14 cellular contexts compared by ENCODE assay signal in genomic region chr10:86664370-86665217, GRCh38. TPM values are rescaled to one million over a fixed set of nuclear protein-coding genes. Genes with fewer than 3 reads are reported as not detected.
A peak's percentile ranks its signal among the peaks of the same experiment; 100 is the strongest.
DNase-seq lines count a peak whose midpoint lies in the region; ATAC-seq, FAIRE-seq and TF ChIP-seq lines count a peak whose summit lies in the region.
"Had no signal": no experiment of that assay in that cellular context is flagged by ENCODE, and none has a peak within 500 bp of the region (broad histone marks: within the 10 kb centered on the region; RNA-seq: fewer than 3 reads in every experiment).

No MANE protein-coding gene starts in this region.

- H3K9me3 Mint-ChIP-seq in brain = no peaks in the 10 kb centered on the region
- H3K9me3 Mint-ChIP-seq in natural killer cell treated with Interleukin-12 subunit alpha and Interleukin-12 subunit beta and Interleukin-15 and Interleukin-18, amount 100 ng/mL, for 72 hours = no peaks in the 10 kb centered on the region
- H3K9me3 Mint-ChIP-seq: activated CD8-positive, alpha-beta T cell treated with anti-CD3 and anti-CD28 coated beads for 36 hours; CD14-positive monocyte had no signal

- no peaks in the 10 kb centered on the region for H3K36me3 Mint-ChIP-seq in brain
- no peaks in the 10 kb centered on the region for H3K36me3 Mint-ChIP-seq in natural killer cell treated with Interleukin-12 subunit alpha and Interleukin-12 subunit beta and Interleukin-15 and Interleukin-18, amount 100 ng/mL, for 72 hours
- H3K36me3 Mint-ChIP-seq: CD14-positive monocyte had no signal

- H3K4me1 Mint-ChIP-seq in brain = peaks cover 60% of the 10 kb centered on the region
- H3K4me1 Mint-ChIP-seq in natural killer cell treated with Interleukin-12 subunit alpha and Interleukin-12 subunit beta and Interleukin-15 and Interleukin-18, amount 100 ng/mL, for 72 hours (ENCODE audit: low read depth in 2 of 2) = no peaks in the 10 kb centered on the region
- H3K4me1 Mint-ChIP-seq: CD14-positive monocyte had no signal

- WGBS in right cardiac atrium = 58% methylated on average over 13 of the region's 13 CpGs

- TF ChIP-seq POLR2A in gastrocnemius medialis (IDR thresholded peaks at IDR 0.05) = no peak

- H3K4me3 ChIP-seq in right cardiac atrium (ENCODE audit: low read length) = no peak overlapping the region
- no peak overlapping the region for H3K4me3 ChIP-seq in gastrocnemius medialis
- H3K4me3 ChIP-seq: colonic mucosa, skin epidermis had no signal

- intact Hi-C loops in right cardiac atrium (cut with DNase I) (no loop called here), gastrocnemius medialis (cut with DNase I; ENCODE audit: low total_unique reads) (loop anchor here (5.0 kb wide), 1 partner anchor 93 kb away; the partner anchor contains the start of gene BMPR1A)

- H3K4me1 ChIP-seq in right cardiac atrium (ENCODE audit: control insufficient read depth, insufficient read depth, low read length) (peaks cover 12% of the 10 kb centered on the region), gastrocnemius medialis (peaks cover 72 to 80% of the 10 kb centered on the region in 2 donors)
- H3K4me1 ChIP-seq: colonic mucosa had no signal

- H3K27me3 ChIP-seq in right cardiac atrium (ENCODE audit: control insufficient read depth, insufficient read depth) = no peaks in the 10 kb centered on the region
- H3K27me3 ChIP-seq in gastrocnemius medialis = no peaks in the 10 kb centered on the region
- H3K27me3 ChIP-seq: colonic mucosa had no signal

- FAIRE-seq in HTR-8/SVneo (lab: Jason Lieb, UNC) = peak; percentile 20

- no peaks in the 10 kb centered on the region for H3K36me3 ChIP-seq in gastrocnemius medialis
- H3K36me3 ChIP-seq: colonic mucosa had no signal

- no peaks in the 10 kb centered on the region for H3K9me3 ChIP-seq in right cardiac atrium (ENCODE audit: control insufficient read depth, low read length)
- H3K9me3 ChIP-seq in gastrocnemius medialis = no peaks in the 10 kb centered on the region
- H3K9me3 ChIP-seq: colonic mucosa had no signal

- H3K27ac ChIP-seq in right cardiac atrium (ENCODE audit: low read length) (peak overlapping the region; percentile 90), gastrocnemius medialis (peak overlapping the region; percentile 98 to 100 (median 99))
- H3K27ac ChIP-seq: colonic mucosa, skin epidermis had no signal

- peak overlapping the region; percentile 56 to 89 (median 83) for H3K27ac Mint-ChIP-seq in brain
- no peak overlapping the region for H3K27ac Mint-ChIP-seq in natural killer cell treated with Interleukin-12 subunit alpha and Interleukin-12 subunit beta and Interleukin-15 and Interleukin-18, amount 100 ng/mL, for 72 hours
- H3K27ac Mint-ChIP-seq: activated CD8-positive, alpha-beta T cell treated with anti-CD3 and anti-CD28 coated beads for 36 hours; CD14-positive monocyte had no signal

- no peak for TF ChIP-seq CTCF in brain (conservative IDR thresholded peaks at IDR 0.05)
- no peak for TF ChIP-seq CTCF in gastrocnemius medialis (IDR thresholded peaks at IDR 0.05 in 4 of 5, conservative IDR thresholded peaks at IDR 0.05 in 1 of 5)

- in situ Hi-C loops in gastrocnemius medialis (cut with MboI; ENCODE audit: low sequenced_read_pairs in 4 of 4) = no loop called here

- H3K4me3 Mint-ChIP-seq in brain = no peak overlapping the region
- H3K4me3 Mint-ChIP-seq in natural killer cell treated with Interleukin-12 subunit alpha and Interleukin-12 subunit beta and Interleukin-15 and Interleukin-18, amount 100 ng/mL, for 72 hours = no peak overlapping the region
- H3K4me3 Mint-ChIP-seq: activated CD8-positive, alpha-beta T cell treated with anti-CD3 and anti-CD28 coated beads for 36 hours; CD14-positive monocyte had no signal

- DNase-seq in HTR-8/SVneo (ENCODE audit: insufficient read length, low spot score) = no peak
- DNase-seq in right cardiac atrium = peak; percentile 60 to 85 (median 82)
- DNase-seq in gastrocnemius medialis = peak in 1 of 2 donors; percentile 53
- no peak for DNase-seq in NCI-H187 treated with DMSO at 0.1 percent for 48 hours (lab: John Stamatoyannopoulos, UW)
- DNase-seq in natural killer cell treated with Interleukin-12 subunit alpha and Interleukin-12 subunit beta and Interleukin-15 and Interleukin-18, amount 100 ng/mL, for 72 hours (ENCODE audit: low spot score) = no peak
- DNase-seq: activated CD8-positive, alpha-beta T cell treated with anti-CD3 and anti-CD28 coated beads for 36 hours; colonic mucosa; EL; stimulated activated naive CD4-positive, alpha-beta T cell treated with Interleukin-2 at 50 U/mL for 16 hours had no signal

- peaks cover 4% of the 10 kb centered on the region for H3K27me3 Mint-ChIP-seq in brain
- no peaks in the 10 kb centered on the region for H3K27me3 Mint-ChIP-seq in natural killer cell treated with Interleukin-12 subunit alpha and Interleukin-12 subunit beta and Interleukin-15 and Interleukin-18, amount 100 ng/mL, for 72 hours
- H3K27me3 Mint-ChIP-seq: activated CD8-positive, alpha-beta T cell treated with anti-CD3 and anti-CD28 coated beads for 36 hours had no signal

- ATAC-seq in right cardiac atrium = peak; percentile 53 to 60
- ATAC-seq in gastrocnemius medialis = peak in 1 of 2 donors; percentile 4
- no peak for ATAC-seq in natural killer cell treated with Interleukin-12 subunit alpha and Interleukin-12 subunit beta and Interleukin-15 and Interleukin-18, amount 100 ng/mL, for 72 hours
- ATAC-seq in GM21529 (IDR thresholded peaks at IDR 0.05; ENCODE audit: unreplicated experiment) = no peak
- ATAC-seq: activated CD8-positive, alpha-beta T cell treated with anti-CD3 and anti-CD28 coated beads for 36 hours had no signal

RNA-seq across cellular contexts. Expression of gene LDB3, which starts 3.7 kb away (rescaled TPM):
- 14.4 TPM for polyA plus RNA-seq in brain (ENCODE audit: insufficient read depth, low read depth, low replicate concordance)
- 1,000 to 10,000 TPM in 1 of 4 donors, 100 to 1,000 TPM in 3; 738 to 1,111 (median 934) TPM for total RNA-seq in right cardiac atrium
- 1,223 TPM for polyA plus RNA-seq in right cardiac atrium
- total RNA-seq in gastrocnemius medialis = 100 to 1,000 TPM; 164 to 305 (median 227) TPM
- not detected for total RNA-seq in natural killer cell treated with Interleukin-12 subunit alpha and Interleukin-12 subunit beta and Interleukin-15 and Interleukin-18, amount 100 ng/mL, for 72 hours
- polyA plus RNA-seq: CD14-positive monocyte had no signal

RNA-seq across cellular contexts. Expression of gene OPN4, which starts 10.2 kb away (rescaled TPM):
- polyA plus RNA-seq in brain (ENCODE audit: insufficient read depth, low read depth, low replicate concordance) (0.27 TPM), right cardiac atrium (0.93 TPM)
- total RNA-seq in right cardiac atrium (1 to 10 TPM in 2 of 4 donors, under 1 TPM in 2; 0.32 to 1.2 (median 0.95) TPM), gastrocnemius medialis (1 to 10 TPM in 1 of 4 donors, under 1 TPM in 2, not detected in 1; 0.13 to 4.2 (median 0.92) TPM)
- total RNA-seq in natural killer cell treated with Interleukin-12 subunit alpha and Interleukin-12 subunit beta and Interleukin-15 and Interleukin-18, amount 100 ng/mL, for 72 hours = not detected
- total RNA-seq: activated CD8-positive, alpha-beta T cell treated with anti-CD3 and anti-CD28 coated beads for 36 hours; colonic mucosa; H7 had no signal
- polyA plus RNA-seq: CD14-positive monocyte had no signal

Comparison
In these comparisons a context has a peak if more than half of its experiments do, and no peak if none do; other contexts are left out.
1. DNase-seq: peak in right cardiac atrium (3 of 3); none in HTR-8/SVneo (single experiment), NCI-H187 treated with DMSO at 0.1 percent for 48 hours (single experiment) and natural killer cell treated with Interleukin-12 subunit alpha and Interleukin-12 subunit beta and Interleukin-15 and Interleukin-18, amount 100 ng/mL, for 72 hours (single experiment).
2. H3K27ac Mint-ChIP-seq: peak in brain (5 of 5); none in natural killer cell treated with Interleukin-12 subunit alpha and Interleukin-12 subunit beta and Interleukin-15 and Interleukin-18, amount 100 ng/mL, for 72 hours (0 of 2).
3. ATAC-seq: peak in right cardiac atrium (2 of 2); none in natural killer cell treated with Interleukin-12 subunit alpha and Interleukin-12 subunit beta and Interleukin-15 and Interleukin-18, amount 100 ng/mL, for 72 hours (0 of 2) and GM21529 (single experiment).
4. RNA of gene LDB3, which starts 3.7 kb away (total RNA-seq): 738 to 1,111 TPM in right cardiac atrium and 164 to 305 TPM in gastrocnemius medialis; not detected in natural killer cell treated with Interleukin-12 subunit alpha and Interleukin-12 subunit beta and Interleukin-15 and Interleukin-18, amount 100 ng/mL, for 72 hours; every median in the first group is over 100 times any median in the second.